Comparison of ENCODE assay signal across 4 cellular contexts in genomic region chr1:110659559-110659958, GRCh38. TPM values are rescaled to one million over a fixed set of nuclear protein-coding genes. Genes with fewer than 3 reads are reported as not detected.
"Had no signal": no experiment of that assay in that cellular context is flagged by ENCODE, and none has a peak within 500 bp of the region (broad histone marks: within the 10 kb centered on the region; RNA-seq: fewer than 3 reads in every experiment).

No MANE protein-coding gene starts in this region.

RNA-seq across cellular contexts. Expression of gene KCNA3, which starts 15.2 kb away (rescaled TPM):
- total RNA-seq: LHCN-M2, M059J, MCF 10A, NCI-H460 had no signal

RNA-seq across cellular contexts. Expression of gene KCNA2, which starts 53.4 kb away (rescaled TPM):
- total RNA-seq: LHCN-M2, M059J, MCF 10A, NCI-H460 had no signal
